Comparison of ENCODE assay signal across 1 cellular context in genomic region chr6:18259675-18260447, GRCh38.
TF ChIP-seq lines count a peak whose summit lies in the region.

No MANE protein-coding gene starts in this region.

TF ChIP-seq in K562, 482 proteins besides CTCF, POLR2A, EP300 and RAD21 (continued from another document):
- TF ChIP-seq MCM5 (IDR thresholded peaks at IDR 0.05; ENCODE audit: low read depth) (no peak), NUFIP1 (IDR thresholded peaks at IDR 0.05; ENCODE audit: partially characterized antibody) (no peak), FOSL1 (tag; conservative IDR thresholded peaks at IDR 0.05) (peak; percentile 45), NCOA4 (IDR thresholded peaks at IDR 0.05; ENCODE audit: partially characterized antibody) (no peak), ZNF449 (CRISPR knock-in tag; IDR thresholded peaks at IDR 0.05) (no peak), FOXM1 (IDR thresholded peaks at IDR 0.05; ENCODE audit: low read depth) (no peak), FOXM1 (CRISPR knock-in tag; IDR thresholded peaks at IDR 0.05; ENCODE audit: low read depth) (no peak), ELF4 (CRISPR knock-in tag; IDR thresholded peaks at IDR 0.05) (no peak), CREB5 (CRISPR knock-in tag; IDR thresholded peaks at IDR 0.05) (no peak), TAL1 (IDR thresholded peaks at IDR 0.05) (no peak), KLF6 (CRISPR knock-in tag; IDR thresholded peaks at IDR 0.05; ENCODE audit: borderline replicate concordance) (no peak)
